8 cellular contexts compared by ENCODE assay signal in the genomic region with DNA sequence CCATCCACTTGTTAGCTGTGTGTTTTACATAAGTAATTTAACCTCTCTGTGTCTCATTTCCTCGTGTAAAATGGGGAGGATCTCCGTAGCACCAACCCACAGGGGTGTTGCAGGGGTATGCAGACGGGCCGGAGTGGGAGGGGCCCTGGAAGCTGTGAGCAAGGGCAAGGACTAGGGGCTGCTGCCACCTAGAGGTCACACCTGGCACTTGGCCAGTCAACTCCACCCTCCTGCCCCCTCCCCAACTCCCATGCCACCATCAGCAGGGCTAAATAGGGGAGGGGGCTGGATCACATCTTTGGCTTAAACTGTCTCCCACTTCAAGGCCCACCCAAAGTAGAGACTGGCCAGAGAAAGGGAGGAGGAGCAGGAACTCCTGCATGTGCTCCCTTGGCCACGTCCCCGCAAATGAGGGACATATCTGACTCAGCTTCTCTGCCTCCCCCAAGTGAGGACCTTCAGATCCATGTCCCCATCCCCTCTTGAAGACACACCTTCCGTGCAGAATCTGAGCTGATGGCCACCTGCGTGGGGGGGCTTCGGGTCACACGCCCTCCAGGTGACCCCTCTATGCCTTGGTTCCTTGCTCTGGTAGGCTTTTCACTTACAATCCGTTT. TPM values are rescaled to one million over a fixed set of nuclear protein-coding genes. Genes with fewer than 3 reads are reported as not detected.
A peak's percentile ranks its signal among the peaks of the same experiment; 100 is the strongest.
DNase-seq lines count a peak whose midpoint lies in the region; ATAC-seq and TF ChIP-seq lines count a peak whose summit lies in the region.

No MANE protein-coding gene starts in this region.

- intact Hi-C loops in right lobe of liver (cut with DNase I): no loop called here

- no peaks in the 10 kb centered on the region for H4K20me1 ChIP-seq in GM23248 (ENCODE audit: insufficient read depth)

- peak; percentile 83 to 87 for ATAC-seq in CD4-positive, CD25-positive, alpha-beta regulatory T cell (ENCODE audit: low read depth in 2 of 2)
- ATAC-seq in right lobe of liver (peak; percentile 14 to 29 (median 18)), HG02973 (IDR thresholded peaks at IDR 0.05; ENCODE audit: unreplicated experiment) (no peak)

- H3K9me2 ChIP-seq in GM23248 (ENCODE audit: insufficient read depth): no peaks in the 10 kb centered on the region

- peak overlapping the region in 1 of 4 donors; percentile 3 for H3K4me3 Mint-ChIP-seq in CD4-positive, CD25-positive, alpha-beta regulatory T cell

- no peaks in the 10 kb centered on the region for H3K36me3 Mint-ChIP-seq in CD4-positive, CD25-positive, alpha-beta regulatory T cell

- H3K4me1 ChIP-seq in CD4-positive, CD25-positive, alpha-beta regulatory T cell (ENCODE audit: control insufficient read depth, insufficient read depth, low read length, poor library complexity, severe bottlenecking): peaks cover 7% of the 10 kb centered on the region
- H3K4me1 ChIP-seq in GM23248 (ENCODE audit: insufficient read depth) (peaks cover 54% of the 10 kb centered on the region), right lobe of liver (peaks cover 0 to 26% (median 9%) of the 10 kb centered on the region in 4 donors)

- no peaks in the 10 kb centered on the region for H3K36me3 ChIP-seq in CD4-positive, CD25-positive, alpha-beta regulatory T cell (ENCODE audit: control insufficient read depth, insufficient read depth, low read length)
- peaks cover 7% of the 10 kb centered on the region; the same call in 1 of the 2 replicates for H3K36me3 ChIP-seq in GM23248 (ENCODE audit: low read depth)
- no peaks in the 10 kb centered on the region for H3K36me3 ChIP-seq in right lobe of liver

- peaks cover 0 to 2% (median 0%) of the 10 kb centered on the region in 7 donors for H3K9me3 Mint-ChIP-seq in CD4-positive, CD25-positive, alpha-beta regulatory T cell

- no peaks in the 10 kb centered on the region for H3K27me3 ChIP-seq in CD4-positive, CD25-positive, alpha-beta regulatory T cell (ENCODE audit: control insufficient read depth, insufficient read depth, low read length)
- H3K27me3 ChIP-seq in GM23248 (replicated peaks; ENCODE audit: insufficient read depth) (no peaks in the 10 kb centered on the region), right lobe of liver (no peaks in the 10 kb centered on the region)

- peaks cover 29% of the 10 kb centered on the region for H3K79me2 ChIP-seq in GM23248 (ENCODE audit: insufficient read depth)

- peak; percentile 45 to 70 (median 58) for TF ChIP-seq CTCF in right lobe of liver (IDR thresholded peaks at IDR 0.05)

- peak; percentile 63 to 82 (median 73) for DNase-seq in CD4-positive, CD25-positive, alpha-beta regulatory T cell
- DNase-seq in GM23248 (peak; percentile 56), NCI-H2171 (lab: John Stamatoyannopoulos, UW) (peak; percentile 29), right lobe of liver (peak in 1 of 3 donors; percentile 82)
- peak; percentile 77 for DNase-seq in activated CD4-positive, CD25-positive, alpha-beta regulatory T cell treated with anti-CD3 and anti-CD28 coated beads, Interleukin-2, amount 50 U/mL, for 72 hours
- DNase-seq in central memory CD4-positive, alpha-beta T cell: peak; percentile 64
- DNase-seq in stimulated activated CD4-positive, alpha-beta T cell treated with anti-CD3 and anti-CD28 coated beads, TNF-alpha, amount 100 ng/mL, for 1 hour (ENCODE audit: low read depth in 3 of 3, low spot score in 1 of 3): peak; percentile 46 to 67 (median 61)

- H2AFZ ChIP-seq in GM23248: no peak overlapping the region

- no peak for TF ChIP-seq POLR2A in right lobe of liver (IDR thresholded peaks at IDR 0.05)

- 48 to 54% methylated on average over 11 of the region's 11 CpGs for WGBS in GM23248 (ENCODE audit: low coverage in 1 of 2, low lambda C conversion rate in 2 of 2, missing lambda C conversion rate in 2 of 2), 2 experiments
- 20% methylated on average over 6 of the region's 11 CpGs for WGBS in right lobe of liver (ENCODE audit: insufficient coverage, low coverage, low lambda C conversion rate, missing lambda C conversion rate)

- in situ Hi-C loops in GM23248 (cut with MboI): no loop called here

- no peak overlapping the region for H3K27ac ChIP-seq in CD4-positive, CD25-positive, alpha-beta regulatory T cell (ENCODE audit: insufficient read depth, low read length, poor library complexity, severe bottlenecking)
- H3K27ac ChIP-seq in GM23248 (peak overlapping the region; percentile 99), right lobe of liver (peak overlapping the region in 1 of 3 donors; percentile 13)

- peaks cover 5% of the 10 kb centered on the region for H3K27me3 Mint-ChIP-seq in CD4-positive, CD25-positive, alpha-beta regulatory T cell

- H3K27ac Mint-ChIP-seq in CD4-positive, CD25-positive, alpha-beta regulatory T cell: no peak overlapping the region

- H3K9me3 ChIP-seq in CD4-positive, CD25-positive, alpha-beta regulatory T cell (ENCODE audit: control insufficient read depth in 2 of 2, low read length in 2 of 2): no peaks in the 10 kb centered on the region
- H3K9me3 ChIP-seq in GM23248 (ENCODE audit: low read depth): no peaks in the 10 kb centered on the region
- H3K9me3 ChIP-seq in right lobe of liver: no peaks in the 10 kb centered on the region

- H3K4me1 Mint-ChIP-seq in CD4-positive, CD25-positive, alpha-beta regulatory T cell: peaks cover 0 to 16% (median 6%) of the 10 kb centered on the region in 4 donors

- no peak overlapping the region for H3K4me3 ChIP-seq in CD4-positive, CD25-positive, alpha-beta regulatory T cell (ENCODE audit: low read depth, low read length)
- H3K4me3 ChIP-seq in GM23248 (peak overlapping the region; percentile 79), right lobe of liver (no peak overlapping the region)

- peaks cover 24% of the 10 kb centered on the region for H3F3A ChIP-seq in GM23248 (ENCODE audit: insufficient read depth)

- H3K4me2 ChIP-seq in GM23248 (ENCODE audit: unreplicated experiment): peak overlapping the region; percentile 90

- H3K9ac ChIP-seq in GM23248: peak overlapping the region; percentile 96

RNA-seq across cellular contexts. Expression of gene CCDC9B, which starts 2.6 kb away (rescaled TPM):
- 3.7 TPM for total RNA-seq in CD4-positive, CD25-positive, alpha-beta regulatory T cell
- under 1 TPM in 1 of 4 donors, not detected in 3; 0.10 TPM for polyA plus RNA-seq in CD4-positive, CD25-positive, alpha-beta regulatory T cell
- 16.9 and 19.6 TPM in 2 replicates for total RNA-seq in GM23248 (2014; rRNA removed; shearing (Covaris generic))
- 28.8 and 33.1 TPM in 2 replicates for polyA plus RNA-seq in GM23248 (2016; fragmentation: Nextera tagmentation; extraction: Ambion mirVana)
- 10 to 100 TPM in 1 of 6 experiments, 1 to 10 TPM in 5; 4.2 to 11.9 (median 4.7) TPM for total RNA-seq in right lobe of liver

RNA-seq across cellular contexts. Expression of gene PHGR1, which starts 12.7 kb away (rescaled TPM):
- not detected for total RNA-seq in CD4-positive, CD25-positive, alpha-beta regulatory T cell
- polyA plus RNA-seq in CD4-positive, CD25-positive, alpha-beta regulatory T cell: not detected
- total RNA-seq in GM23248 (2014; rRNA removed; shearing (Covaris generic)): not detected in 2 replicates
- polyA plus RNA-seq in GM23248 (2016; fragmentation: Nextera tagmentation; extraction: Ambion mirVana): not detected in 2 replicates
- not detected for total RNA-seq in right lobe of liver

RNA-seq across cellular contexts. Expression of gene INAFM2, which starts 14.7 kb away (rescaled TPM):
- total RNA-seq in CD4-positive, CD25-positive, alpha-beta regulatory T cell: 10.0 TPM
- polyA plus RNA-seq in CD4-positive, CD25-positive, alpha-beta regulatory T cell: 1 to 10 TPM in 3 of 4 donors, under 1 TPM in 1; 0.67 to 2.2 (median 1.7) TPM
- total RNA-seq in GM23248 (2014; rRNA removed; shearing (Covaris generic)): 16.6 and 19.9 TPM in 2 replicates
- 3.9 and 4.5 TPM in 2 replicates for polyA plus RNA-seq in GM23248 (2016; fragmentation: Nextera tagmentation; extraction: Ambion mirVana)
- 1 to 10 TPM; 4.6 to 8.7 (median 5.8) TPM for total RNA-seq in right lobe of liver

RNA-seq across cellular contexts. Expression of gene DISP2, which starts 19.9 kb away (rescaled TPM):
- 0.22 TPM for total RNA-seq in CD4-positive, CD25-positive, alpha-beta regulatory T cell
- polyA plus RNA-seq in CD4-positive, CD25-positive, alpha-beta regulatory T cell: under 1 TPM; 0.10 to 0.54 (median 0.21) TPM
- total RNA-seq in GM23248 (2014; rRNA removed; shearing (Covaris generic)): 0.11 and 0.13 TPM in 2 replicates
- polyA plus RNA-seq in GM23248 (2016; fragmentation: Nextera tagmentation; extraction: Ambion mirVana): 0.13 and 0.51 TPM in 2 replicates
- under 1 TPM; 0.06 to 0.71 (median 0.16) TPM for total RNA-seq in right lobe of liver

RNA-seq across cellular contexts. Expression of gene PLCB2, which starts 30.4 kb away (rescaled TPM):
- 305 TPM for total RNA-seq in CD4-positive, CD25-positive, alpha-beta regulatory T cell
- 10 to 100 TPM; 17.3 to 24.6 (median 19.8) TPM for polyA plus RNA-seq in CD4-positive, CD25-positive, alpha-beta regulatory T cell
- total RNA-seq in GM23248 (2014; rRNA removed; shearing (Covaris generic)): 0.54 and 0.76 TPM in 2 replicates
- polyA plus RNA-seq in GM23248 (2016; fragmentation: Nextera tagmentation; extraction: Ambion mirVana): 1.1 TPM in 2 replicates
- 10 to 100 TPM in 2 of 6 experiments, 1 to 10 TPM in 4; 5.0 to 18.0 (median 7.2) TPM for total RNA-seq in right lobe of liver
